Comparison of ENCODE assay signal across 22 cellular contexts in the genomic region with DNA sequence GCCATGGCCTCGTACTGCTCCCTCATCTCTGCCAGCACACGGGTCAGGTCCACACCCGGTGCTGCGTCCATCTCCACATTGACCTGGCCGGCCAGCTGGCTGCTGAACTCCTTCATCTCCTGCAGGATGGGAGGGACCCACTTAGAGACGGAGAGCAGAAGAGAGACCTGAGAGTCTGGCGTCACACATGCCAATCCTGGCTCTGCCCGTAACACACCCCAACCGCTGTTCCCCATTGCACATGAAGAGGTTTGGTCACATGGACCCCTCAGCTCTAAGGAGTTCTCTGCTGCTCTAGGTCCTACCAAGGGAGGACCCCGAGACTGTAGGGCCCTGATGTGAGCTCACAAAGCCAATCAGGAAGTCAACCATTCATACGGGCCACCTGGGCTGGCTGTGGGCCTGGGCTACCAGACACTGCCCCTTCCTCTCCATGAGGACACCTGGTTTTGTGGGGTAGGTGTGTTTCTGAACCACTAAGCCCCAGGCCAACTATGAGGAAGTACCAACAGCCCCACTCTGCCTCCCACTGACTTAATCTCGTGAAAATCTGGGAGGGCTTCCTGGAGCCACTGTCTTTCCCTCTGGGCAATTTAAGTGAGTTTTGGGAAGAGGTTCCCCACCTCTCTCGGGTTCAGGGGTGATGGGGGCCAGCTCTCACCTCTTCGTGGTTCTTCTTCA. TPM values are rescaled to one million over a fixed set of nuclear protein-coding genes. Genes with fewer than 3 reads are reported as not detected.
DNase-seq lines count a peak whose midpoint lies in the region; ATAC-seq, FAIRE-seq and TF ChIP-seq lines count a peak whose summit lies in the region.
"Had no signal": no experiment of that assay in that cellular context is flagged by ENCODE, and none has a peak within 500 bp of the region (broad histone marks: within the 10 kb centered on the region; RNA-seq: fewer than 3 reads in every experiment).

No MANE protein-coding gene starts in this region.

- TF ChIP-seq CTCF in epithelial cell of esophagus (IDR thresholded peaks at IDR 0.05; ENCODE audit: insufficient read depth, low read depth, low read length, missing control alignments) (no peak), lower lobe of right lung (IDR thresholded peaks at IDR 0.05) (no peak), upper lobe of right lung (IDR thresholded peaks at IDR 0.05) (no peak), D721Med (IDR thresholded peaks at IDR 0.05; ENCODE audit: insufficient read depth, missing control alignments) (no peak)

- intact Hi-C loops in lower lobe of right lung (cut with DNase I): no loop called here
- intact Hi-C loops in upper lobe of right lung (cut with DNase I): no loop called here

- no peak for TF ChIP-seq POLR2A in H54 (IDR thresholded peaks at IDR 0.05; ENCODE audit: low read depth, low read length)

- H3K36me3 ChIP-seq in lower lobe of right lung: no peaks in the 10 kb centered on the region
- H3K36me3 ChIP-seq in upper lobe of right lung: no peaks in the 10 kb centered on the region
- H3K36me3 ChIP-seq: BLaER1 had no signal

- no peaks in the 10 kb centered on the region for H3K9me3 ChIP-seq in lower lobe of right lung
- no peaks in the 10 kb centered on the region for H3K9me3 ChIP-seq in upper lobe of right lung
- H3K9me3 ChIP-seq: A549, BLaER1 had no signal

- no peaks in the 10 kb centered on the region for H3K27me3 ChIP-seq in lower lobe of right lung (ENCODE audit: low read depth)
- H3K27me3 ChIP-seq in upper lobe of right lung: peaks cover 6% of the 10 kb centered on the region
- H3K27me3 ChIP-seq: BLaER1 had no signal

- FAIRE-seq in H54 (lab: Jason Lieb, UNC) (no peak), D721Med (lab: Jason Lieb, UNC) (no peak)
- FAIRE-seq: A549, GM12892, GM18507, HepG2 had no signal

- no peaks in the 10 kb centered on the region for H3K4me1 ChIP-seq in lower lobe of right lung
- H3K4me1 ChIP-seq in upper lobe of right lung: no peaks in the 10 kb centered on the region
- H3K4me1 ChIP-seq: BLaER1 had no signal

- ATAC-seq in lower lobe of right lung: peak; percentile 51 to 63
- peak; percentile 50 for ATAC-seq in upper lobe of right lung
- ATAC-seq: A549, HepG2, SK-N-SH treated with all-trans-retinoic acid at 6 μM for 48 hours had no signal

- peak; percentile 47 for DNase-seq in RPMI8226
- no peak for DNase-seq in epithelial cell of esophagus (ENCODE audit: low read depth)
- DNase-seq in lower lobe of right lung: no peak
- no peak for DNase-seq in upper lobe of right lung
- no peak for DNase-seq in H54 (ENCODE audit: insufficient read length, low spot score)
- DNase-seq in NCI-H69 (lab: John Stamatoyannopoulos, UW): no peak
- no peak for DNase-seq in D721Med (ENCODE audit: insufficient read length, low spot score)
- DNase-seq: CD8-positive, alpha-beta memory T cell; NCI-H1092 treated with DMSO at 0.1 percent for 48 hours; NCI-H146; NCI-H2081; NCI-H2171 treated with DMSO at 0.1 percent for 48 hours; NCI-H446 treated with DMSO at 0.1 percent for 48 hours; SHP77 treated with DMSO at 0.1 percent for 48 hours had no signal

- H3K27ac ChIP-seq in lower lobe of right lung (no peak overlapping the region), upper lobe of right lung (no peak overlapping the region)
- H3K27ac ChIP-seq: A549, BLaER1 had no signal

- H3K4me3 ChIP-seq in epithelial cell of esophagus (ENCODE audit: low read length) (peak overlapping the region; percentile 79), lower lobe of right lung (no peak overlapping the region), upper lobe of right lung (no peak overlapping the region)
- H3K4me3 ChIP-seq: A549, BLaER1 had no signal

RNA-seq across cellular contexts. Expression of a gene that starts 2.4 kb away (rescaled TPM):
- total RNA-seq in lower lobe of right lung (9.0 TPM), upper lobe of right lung (24.3 TPM)
- total RNA-seq: CD8-positive, alpha-beta memory T cell had no signal

RNA-seq across cellular contexts. Expression of a gene that starts 10.9 kb away (rescaled TPM):
- total RNA-seq in lower lobe of right lung: 5.2 TPM
- total RNA-seq in upper lobe of right lung: 5.5 TPM
- total RNA-seq: CD8-positive, alpha-beta memory T cell; H4; HepG2 had no signal

RNA-seq across cellular contexts. Expression of a gene that starts 11.8 kb away (rescaled TPM):
- total RNA-seq in lower lobe of right lung (212 TPM), upper lobe of right lung (321 TPM)
- total RNA-seq: CD8-positive, alpha-beta memory T cell had no signal

RNA-seq across cellular contexts. Expression of a gene that starts 26.6 kb away (rescaled TPM):
- not detected for total RNA-seq in lower lobe of right lung
- not detected for total RNA-seq in upper lobe of right lung
- total RNA-seq: CD8-positive, alpha-beta memory T cell; H4; HepG2 had no signal

RNA-seq across cellular contexts. Expression of a gene that starts 35.3 kb away (rescaled TPM):
- total RNA-seq in lower lobe of right lung: not detected
- not detected for total RNA-seq in upper lobe of right lung
- total RNA-seq: CD8-positive, alpha-beta memory T cell; H4; HepG2; M059J had no signal
